In the genomic region with DNA sequence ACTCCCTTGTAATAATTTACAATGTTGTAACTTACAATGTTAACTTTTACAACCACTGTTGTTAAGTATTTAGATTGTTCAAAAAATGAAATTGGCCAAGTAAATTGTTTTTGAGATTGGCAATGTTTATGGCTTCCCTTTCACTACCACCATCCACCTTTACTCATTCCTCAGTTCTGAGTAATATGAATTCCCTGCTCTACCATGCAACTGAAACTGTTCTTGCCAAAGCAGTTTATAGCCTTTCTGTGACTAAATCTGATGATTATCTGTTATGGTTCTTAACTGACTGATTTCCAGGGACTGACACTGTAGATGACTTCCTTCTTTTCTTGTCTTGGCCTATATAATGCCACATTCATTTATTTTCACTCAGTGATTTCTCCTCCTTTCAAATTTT, we compare ENCODE assay signal across 13 cellular contexts.
DNase-seq lines count a peak whose midpoint lies in the region; ATAC-seq, FAIRE-seq and TF ChIP-seq lines count a peak whose summit lies in the region.
"Had no signal": no experiment of that assay in that cellular context is flagged by ENCODE, and none has a peak within 500 bp of the region (broad histone marks: within the 10 kb centered on the region; RNA-seq: fewer than 3 reads in every experiment).

No MANE protein-coding gene starts in this region.

- no peak for TF ChIP-seq RAD21 in A549 (conservative IDR thresholded peaks at IDR 0.05 in 1 of 2, IDR thresholded peaks at IDR 0.05 in 1 of 2)

- H3K36me3 ChIP-seq in RWPE2 (ENCODE audit: low read depth) = no peaks in the 10 kb centered on the region
- H3K36me3 ChIP-seq: ovary, WERI-Rb-1 had no signal

- no peak for TF ChIP-seq CTCF in A549 (IDR thresholded peaks at IDR 0.05)
- TF ChIP-seq CTCF in RWPE2 (IDR thresholded peaks at IDR 0.05; ENCODE audit: poor library complexity, severe bottlenecking) = no peak
- TF ChIP-seq CTCF in fibroblast of villous mesenchyme (IDR thresholded peaks at IDR 0.05; ENCODE audit: insufficient read depth, low read depth, low read length) = no peak

- TF ChIP-seq POLR2A in A549 (IDR thresholded peaks at IDR 0.05; ENCODE audit: low read length) (no peak), H54 (IDR thresholded peaks at IDR 0.05; ENCODE audit: low read depth, low read length) (no peak)

- DNase-seq in A549 (ENCODE audit: low read depth in 1 of 2, low spot score in 1 of 2) = no peak
- DNase-seq in H54 (ENCODE audit: insufficient read length, low spot score) = peak; percentile 30
- no peak for DNase-seq in RWPE2 (ENCODE audit: low spot score)
- peak; percentile 60 for DNase-seq in fibroblast of villous mesenchyme (ENCODE audit: low read depth)
- no peak for DNase-seq in NCI-H2227 treated with DMSO at 0.1 percent for 48 hours (lab: John Stamatoyannopoulos, UW)
- DNase-seq in stimulated activated CD4-positive, alpha-beta T cell treated with anti-CD3 and anti-CD28 coated beads, Interleukin-2, amount 100 ng/mL, for 24 hours = no peak
- no peak for DNase-seq in activated CD4-positive, alpha-beta T cell treated with anti-CD3 and anti-CD28 coated beads, Interleukin-2, amount 50 U/mL, for 4 hours
- DNase-seq: islet precursor cell, NCI-H1048, ovary, WERI-Rb-1 had no signal

- H3K27me3 ChIP-seq in RWPE2 (ENCODE audit: insufficient read depth, poor library complexity, severe bottlenecking) = no peaks in the 10 kb centered on the region
- H3K27me3 ChIP-seq: ovary had no signal

- no peak for FAIRE-seq in A549 (lab: Jason Lieb, UNC)
- peak; percentile 100 for FAIRE-seq in H54 (lab: Jason Lieb, UNC)

- H3K9me3 ChIP-seq in A549 (0 out of 3 replicates have a peak, but pooled peaks cover 3% of the 10 kb centered on the region), RWPE2 (ENCODE audit: severe bottlenecking) (no peaks in the 10 kb centered on the region)
- H3K9me3 ChIP-seq: ovary had no signal

- no peak overlapping the region for H3K4me3 ChIP-seq in A549
- no peak overlapping the region for H3K4me3 ChIP-seq in RWPE2 (ENCODE audit: severe bottlenecking)
- no peak overlapping the region for H3K4me3 ChIP-seq in fibroblast of villous mesenchyme (ENCODE audit: low read depth, low read length)
- H3K4me3 ChIP-seq: ovary had no signal

- H3K27ac ChIP-seq in A549 (peak overlapping the region; percentile 14 to 62; a peak in 4 of 6 replicates), RWPE2 (ENCODE audit: poor library complexity, severe bottlenecking) (no peak overlapping the region)
- H3K27ac ChIP-seq: ovary, WERI-Rb-1 had no signal

- peak; percentile 39 to 53; a peak in 3 of 6 replicates for ATAC-seq in A549
- peak; percentile 70; the same call in 2 of the 3 replicates for ATAC-seq in RWPE2 (ENCODE audit: low read depth)
- no peak for ATAC-seq in GM18519 (IDR thresholded peaks at IDR 0.05; ENCODE audit: low FRiP score, unreplicated experiment)
- ATAC-seq: HCT116 had no signal

- H3K4me2 ChIP-seq in A549 = peak overlapping the region; percentile 37

- TF ChIP-seq EP300 in A549 (IDR thresholded peaks at IDR 0.05) = no peak

- H3K4me1 ChIP-seq in A549 (peaks cover 35% of the 10 kb centered on the region), RWPE2 (ENCODE audit: insufficient read depth, poor library complexity, severe bottlenecking) (no peaks in the 10 kb centered on the region)

- POLR2A ChIA-PET in A549 (lab: Yijun Ruan, JAX) = no interaction called here

- CTCF ChIA-PET in A549 (lab: Yijun Ruan, JAX) = no interaction called here

TF ChIP-seq in A549, 52 proteins besides CTCF, POLR2A, EP300 and RAD21:
- TF ChIP-seq GATA3 (IDR thresholded peaks at IDR 0.05; ENCODE audit: borderline replicate concordance) (peak; percentile 63; the same call in 1 of the 2 replicates), MAZ (IDR thresholded peaks at IDR 0.05; ENCODE audit: borderline replicate concordance, low read depth, low read length) (no peak), CEBPB (IDR thresholded peaks at IDR 0.05) (peak in 1 of 2 experiments; percentile 43; a peak in 2 of 4 replicates), CHD2 (IDR thresholded peaks at IDR 0.05; ENCODE audit: low read length, partially characterized antibody) (no peak), EHF (CRISPR knock-in tag; IDR thresholded peaks at IDR 0.05) (no peak)

Comparison
In these comparisons a context has a peak if more than half of its experiments do, and no peak if none do; other contexts are left out.
1. DNase-seq: peak in H54 (single experiment) and fibroblast of villous mesenchyme (single experiment); none in A549 (0 of 2), RWPE2 (single experiment), NCI-H2227 treated with DMSO at 0.1 percent for 48 hours (single experiment), stimulated activated CD4-positive, alpha-beta T cell treated with anti-CD3 and anti-CD28 coated beads, Interleukin-2, amount 100 ng/mL, for 24 hours (0 of 2) and activated CD4-positive, alpha-beta T cell treated with anti-CD3 and anti-CD28 coated beads, Interleukin-2, amount 50 U/mL, for 4 hours (0 of 2).